ENCODE assay signal across 8 cellular contexts in genomic region chr3:195542261-195542660, GRCh38. TPM values are rescaled to one million over a fixed set of nuclear protein-coding genes. Genes with fewer than 3 reads are reported as not detected.
A peak's percentile ranks its signal among the peaks of the same experiment; 100 is the strongest.
DNase-seq lines count a peak whose midpoint lies in the region; ATAC-seq and TF ChIP-seq lines count a peak whose summit lies in the region.

No MANE protein-coding gene starts in this region.

- peaks cover 76% of the 10 kb centered on the region for H3K4me1 Mint-ChIP-seq in CD4-positive, alpha-beta T cell (ENCODE audit: low read depth)
- peaks cover 48% of the 10 kb centered on the region for H3K4me1 Mint-ChIP-seq in HFFc6 (ENCODE audit: low read depth)
- peaks cover 79% of the 10 kb centered on the region for H3K4me1 Mint-ChIP-seq in activated CD4-positive, alpha-beta memory T cell treated with anti-CD3 and anti-CD28 coated beads, Interleukin-2, amount 10 ng/mL, durations not matched to agents 7 days and 5 days
- H3K4me1 Mint-ChIP-seq in stimulated activated naive B cell treated with anti-CD40 and anti-IgM and Interleukin-4, amounts not matched to agents 10 μg/mL and 1 μg/mL and 100 μg/mL, for 72 hours = peaks cover 47 to 77% of the 10 kb centered on the region in 2 donors

- H3K27me3 Mint-ChIP-seq in CD4-positive, alpha-beta T cell = no peaks in the 10 kb centered on the region
- peaks cover 4% of the 10 kb centered on the region for H3K27me3 Mint-ChIP-seq in HFFc6 (ENCODE audit: insufficient read depth)
- H3K27me3 Mint-ChIP-seq in activated CD4-positive, alpha-beta memory T cell treated with anti-CD3 and anti-CD28 coated beads, Interleukin-2, amount 10 ng/mL, durations not matched to agents 7 days and 5 days = no peaks in the 10 kb centered on the region
- no peaks in the 10 kb centered on the region for H3K27me3 Mint-ChIP-seq in stimulated activated naive B cell treated with anti-CD40 and anti-IgM and Interleukin-4, amounts not matched to agents 10 μg/mL and 1 μg/mL and 100 μg/mL, for 72 hours

- TF ChIP-seq CTCF in CD4-positive, alpha-beta T cell (IDR thresholded peaks at IDR 0.05) = no peak
- TF ChIP-seq CTCF in HFFc6 (IDR thresholded peaks at IDR 0.05) = no peak

- peak overlapping the region; percentile 88 for H3K4me3 Mint-ChIP-seq in CD4-positive, alpha-beta T cell
- H3K4me3 Mint-ChIP-seq in HFFc6 = peak overlapping the region; percentile 94
- peak overlapping the region; percentile 83 for H3K4me3 Mint-ChIP-seq in activated CD4-positive, alpha-beta memory T cell treated with anti-CD3 and anti-CD28 coated beads, Interleukin-2, amount 10 ng/mL, durations not matched to agents 7 days and 5 days
- H3K4me3 Mint-ChIP-seq in stimulated activated naive B cell treated with anti-CD40 and anti-IgM and Interleukin-4, amounts not matched to agents 10 μg/mL and 1 μg/mL and 100 μg/mL, for 72 hours = peak overlapping the region; percentile 80 to 90

- CTCF ChIA-PET in CD4-positive, alpha-beta T cell (lab: Charles Lee) = interaction anchor here (0.5 to 6.2 kb wide), 5 partner anchors 10 to 364 kb away, joined by 3 to 33 read pairs (median 4); no protein-coding TSS in a partner anchor
- CTCF ChIA-PET in activated CD4-positive, alpha-beta memory T cell treated with anti-CD3 and anti-CD28 coated beads, Interleukin-2, amount 10 ng/mL, durations not matched to agents 7 days and 5 days (lab: Charles Lee) = interaction anchor here (0.7 to 5.2 kb wide), 11 partner anchors 8 to 859 kb away, joined by 3 to 44 read pairs (median 4); partner anchors contain the start of gene XXYLT1

- H3K9me3 Mint-ChIP-seq in CD4-positive, alpha-beta T cell = no peaks in the 10 kb centered on the region
- H3K9me3 Mint-ChIP-seq in HFFc6 = no peaks in the 10 kb centered on the region
- no peaks in the 10 kb centered on the region for H3K9me3 Mint-ChIP-seq in activated CD4-positive, alpha-beta memory T cell treated with anti-CD3 and anti-CD28 coated beads, Interleukin-2, amount 10 ng/mL, durations not matched to agents 7 days and 5 days
- no peaks in the 10 kb centered on the region for H3K9me3 Mint-ChIP-seq in stimulated activated naive B cell treated with anti-CD40 and anti-IgM and Interleukin-4, amounts not matched to agents 10 μg/mL and 1 μg/mL and 100 μg/mL, for 72 hours

- H3K4me3 ChIP-seq in iPS-18a (ENCODE audit: low read length) = peak overlapping the region; percentile 89

- H3K36me3 Mint-ChIP-seq in CD4-positive, alpha-beta T cell (ENCODE audit: low read depth) = peaks cover 64% of the 10 kb centered on the region
- no peaks in the 10 kb centered on the region for H3K36me3 Mint-ChIP-seq in HFFc6 (ENCODE audit: low read depth)
- peaks cover 20% of the 10 kb centered on the region for H3K36me3 Mint-ChIP-seq in activated CD4-positive, alpha-beta memory T cell treated with anti-CD3 and anti-CD28 coated beads, Interleukin-2, amount 10 ng/mL, durations not matched to agents 7 days and 5 days (ENCODE audit: low read depth)
- H3K36me3 Mint-ChIP-seq in stimulated activated naive B cell treated with anti-CD40 and anti-IgM and Interleukin-4, amounts not matched to agents 10 μg/mL and 1 μg/mL and 100 μg/mL, for 72 hours = peaks cover 18 to 31% of the 10 kb centered on the region in 2 donors

- no peak for DNase-seq in CD4-positive, alpha-beta T cell
- DNase-seq in HFFc6 = no peak
- no peak for DNase-seq in activated CD4-positive, alpha-beta memory T cell treated with anti-CD3 and anti-CD28 coated beads, Interleukin-2, amount 10 ng/mL, durations not matched to agents 7 days and 5 days
- DNase-seq in stimulated activated naive B cell treated with anti-CD40 and anti-IgM and Interleukin-4, amounts not matched to agents 10 μg/mL and 1 μg/mL and 100 μg/mL, for 72 hours = no peak

- peak overlapping the region; percentile 65 for H3K9ac ChIP-seq in iPS-18a (ENCODE audit: low read length)

- no peak for ATAC-seq in CD4-positive, alpha-beta T cell (ENCODE audit: poor library complexity)
- ATAC-seq in stimulated activated naive B cell treated with anti-CD40 and anti-IgM and Interleukin-4, amounts not matched to agents 10 μg/mL and 1 μg/mL and 100 μg/mL, for 72 hours (replicated peaks) = peak; percentile 42 to 46
- ATAC-seq in GM19463 (IDR thresholded peaks at IDR 0.05; ENCODE audit: unreplicated experiment) (no peak), HG03442 (IDR thresholded peaks at IDR 0.05; ENCODE audit: unreplicated experiment) (no peak), GM18519 (IDR thresholded peaks at IDR 0.05; ENCODE audit: low FRiP score, unreplicated experiment) (no peak)

- no peaks in the 10 kb centered on the region for H3K36me3 ChIP-seq in iPS-18a (ENCODE audit: control insufficient read depth, low read depth, low read length)

- H3K27ac Mint-ChIP-seq in CD4-positive, alpha-beta T cell = peak overlapping the region; percentile 93
- H3K27ac Mint-ChIP-seq in HFFc6 = peak overlapping the region; percentile 84
- H3K27ac Mint-ChIP-seq in activated CD4-positive, alpha-beta memory T cell treated with anti-CD3 and anti-CD28 coated beads, Interleukin-2, amount 10 ng/mL, durations not matched to agents 7 days and 5 days = peak overlapping the region; percentile 84
- H3K27ac Mint-ChIP-seq in stimulated activated naive B cell treated with anti-CD40 and anti-IgM and Interleukin-4, amounts not matched to agents 10 μg/mL and 1 μg/mL and 100 μg/mL, for 72 hours = peak overlapping the region; percentile 99

- POLR2A ChIA-PET in CD4-positive, alpha-beta T cell (lab: Charles Lee) = interaction anchor here (0.7 to 9.4 kb wide), 18 partner anchors 9 to 855 kb away, joined by 3 to 202 read pairs (median 9); partner anchors contain the start of genes ACAP2, TNK2 and XXYLT1
- POLR2A ChIA-PET in activated CD4-positive, alpha-beta memory T cell treated with anti-CD3 and anti-CD28 coated beads, Interleukin-2, amount 10 ng/mL, durations not matched to agents 7 days and 5 days (lab: Charles Lee) = interaction anchor here (0.7 to 5.3 kb wide), 18 partner anchors 9 to 867 kb away, joined by 3 to 60 read pairs (median 5); partner anchors contain the start of genes ACAP2, APOD, TNK2 and XXYLT1

- H3K27ac ChIP-seq in CD4-positive, alpha-beta T cell (ENCODE audit: low read depth, low read length) = peak overlapping the region; percentile 96
- H3K27ac ChIP-seq in iPS-18a (ENCODE audit: low read length) = no peak overlapping the region

- no peaks in the 10 kb centered on the region for H3K9me3 ChIP-seq in CD4-positive, alpha-beta T cell (ENCODE audit: control insufficient read depth, low read length)
- H3K9me3 ChIP-seq in iPS-18a (ENCODE audit: control insufficient read depth, low read depth, low read length) = no peaks in the 10 kb centered on the region

- no peaks in the 10 kb centered on the region for H3K4me1 ChIP-seq in iPS-18a (ENCODE audit: control insufficient read depth, low read depth, low read length)

- no peaks in the 10 kb centered on the region for H3K27me3 ChIP-seq in CD4-positive, alpha-beta T cell (ENCODE audit: control insufficient read depth, insufficient read depth, low read length)
- peaks cover 34% of the 10 kb centered on the region for H3K27me3 ChIP-seq in iPS-18a (ENCODE audit: control insufficient read depth, insufficient read depth, low read length)

- intact Hi-C loops in CD4-positive, alpha-beta T cell (cut with DNase I, micrococcal nuclease) = loop anchor here (1.0 to 10.0 kb wide), 4 partner anchors 8 to 1057 kb away; partner anchors contain the start of genes ATP13A3 (in 1 of the 2), LSG1 (in 1 of the 2) and XXYLT1 (in 1 of the 2)

RNA-seq across cellular contexts. Expression of gene PPP1R2, which starts 0.9 kb away (rescaled TPM):
- total RNA-seq in CD4-positive, alpha-beta T cell = 100 to 1,000 TPM; 205 to 210 TPM
- 10 to 100 TPM; 39.7 to 44.0 (median 42.0) TPM for total RNA-seq in HFFc6 (2021; fragmentation: NEBNext Ultra II Directional; extraction: Animal tissue kit (Norgen Biotek cat#: 25700))
- 10 to 100 TPM; 75.0 to 81.8 TPM for total RNA-seq in activated CD4-positive, alpha-beta memory T cell treated with anti-CD3 and anti-CD28 coated beads, Interleukin-2, amount 10 ng/mL, durations not matched to agents 7 days and 5 days

RNA-seq across cellular contexts. Expression of gene APOD, which starts 41.5 kb away (rescaled TPM):
- total RNA-seq in CD4-positive, alpha-beta T cell = not detected
- total RNA-seq in HFFc6 (2021; fragmentation: NEBNext Ultra II Directional; extraction: Animal tissue kit (Norgen Biotek cat#: 25700)) = under 1 TPM in 2 of 6 experiments, not detected in 4; 0.14 to 0.38 TPM
- total RNA-seq in activated CD4-positive, alpha-beta memory T cell treated with anti-CD3 and anti-CD28 coated beads, Interleukin-2, amount 10 ng/mL, durations not matched to agents 7 days and 5 days = not detected

Comparison
In these comparisons a context has a peak if more than half of its experiments do, and no peak if none do; other contexts are left out.
1. ATAC-seq: peak in stimulated activated naive B cell treated with anti-CD40 and anti-IgM and Interleukin-4, amounts not matched to agents 10 μg/mL and 1 μg/mL and 100 μg/mL, for 72 hours (2 of 2); none in CD4-positive, alpha-beta T cell (single experiment), GM19463 (single experiment), HG03442 (single experiment) and GM18519 (single experiment).
2. Peak in every context shown above with its lines, with median percentiles within 50 percentile points of each other: H3K27ac Mint-ChIP-seq and H3K4me3 Mint-ChIP-seq.